ENCODE assay signal across 8 cellular contexts in the genomic region with DNA sequence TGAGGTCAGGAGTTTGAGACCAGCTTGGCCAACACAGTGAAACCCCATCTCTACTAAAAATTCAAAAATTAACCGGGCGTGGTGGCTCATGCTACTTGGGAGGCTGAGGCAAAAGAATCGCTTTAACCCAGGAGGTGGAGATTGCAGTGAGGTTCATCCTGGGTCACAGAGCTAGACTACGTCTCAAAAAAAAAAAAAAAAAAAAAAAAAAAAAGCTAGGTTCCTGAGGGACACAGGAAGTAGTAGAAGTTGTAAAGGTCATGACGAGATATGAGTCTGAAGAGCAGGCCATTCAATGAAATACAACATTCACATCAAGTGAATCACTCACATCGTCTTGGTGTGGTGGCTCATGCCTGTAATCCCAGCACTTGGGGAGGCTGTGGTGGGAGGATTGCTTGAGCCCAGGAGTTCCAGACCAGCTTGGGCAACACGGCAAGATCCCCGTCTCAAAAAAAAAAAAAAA. TPM values are rescaled to one million over a fixed set of nuclear protein-coding genes. Genes with fewer than 3 reads are reported as not detected.
DNase-seq lines count a peak whose midpoint lies in the region; ATAC-seq, FAIRE-seq and TF ChIP-seq lines count a peak whose summit lies in the region.
"Not testable (repeated sequence)": the region's sequence is repeated elsewhere in the genome, so short reads cannot be mapped to it uniquely, and the experiment has no call there.

No MANE protein-coding gene starts in this region.

- TF ChIP-seq POLR2A in GM12878 (IDR thresholded peaks at IDR 0.05; ENCODE audit: low read depth, low read length), result not testable (repeated sequence)

- intact Hi-C loops in GM12878 (cut with micrococcal nuclease; ENCODE audit: unreplicated experiment), result loop anchor here (2.0 kb wide), 1 partner anchor 30 kb away; a partner anchor contains a TSS
- intact Hi-C loops in mucosa of descending colon (cut with DNase I, micrococcal nuclease), result not testable (repeated sequence)

- H2AFZ ChIP-seq in GM12878 (ENCODE audit: control insufficient read depth, low read depth, low read length), result not testable (repeated sequence)

- H3K9me3 Mint-ChIP-seq in T-helper 2 cell treated with Interferon-gamma antibody and Interleukin-4, amounts not matched to agents 5 μg/mL and 100 μg/mL, for 36 hours, result not testable (repeated sequence)

- TF ChIP-seq CTCF in GM20000 (IDR thresholded peaks at IDR 0.05; ENCODE audit: extremely low read depth, missing control alignments); GM12878 (IDR thresholded peaks at IDR 0.05 in 2 of 3, conservative IDR thresholded peaks at IDR 0.05 in 1 of 3; ENCODE audit: control insufficient read depth in 2 of 3, extremely low read depth in 1 of 3, insufficient read depth in 1 of 3, low read depth in 3 of 3, low read length in 3 of 3); mucosa of descending colon (IDR thresholded peaks at IDR 0.05): not testable (repeated sequence)

- not testable (repeated sequence) for H3K36me3 ChIP-seq in GM12878 (ENCODE audit: control insufficient read depth in 2 of 2, insufficient read depth in 2 of 2, low read length in 1 of 2); mucosa of descending colon (ENCODE audit: low read depth)

- peaks cover 51% of the 10 kb centered on the region for H3K36me3 Mint-ChIP-seq in T-helper 2 cell treated with Interferon-gamma antibody and Interleukin-4, amounts not matched to agents 5 μg/mL and 100 μg/mL, for 36 hours (ENCODE audit: low read depth)

- 30% methylated on average over 7 of the region's 8 CpGs for whole genome bisulfite sequencing in GM12878 (ENCODE audit: insufficient coverage, insufficient replicate concordance, low lambda C conversion rate, missing lambda C conversion rate)

- RAD21 ChIA-PET in GM12878 (lab: Charles Lee; ENCODE audit: unreplicated experiment), result interaction anchor here (0.6 to 2.6 kb wide), 3 partner anchors 27 to 73 kb away, joined by 6 to 19 read pairs (median 8); a partner anchor contains a TSS

- TF ChIP-seq EP300 in GM12878 (IDR thresholded peaks at IDR 0.05; ENCODE audit: borderline replicate concordance in 1 of 2, control insufficient read depth in 1 of 2, low read depth in 2 of 2, low read length in 2 of 2), result not testable (repeated sequence)

- not testable (repeated sequence) for H4K20me1 ChIP-seq in GM12878 (ENCODE audit: control insufficient read depth, insufficient read depth)

- SMC1A ChIA-PET in GM12878 (lab: Charles Lee; ENCODE audit: uncharacterized antibody, unreplicated experiment), result interaction anchor here (0.6 to 3.2 kb wide), 7 partner anchors 15 to 513 kb away, joined by 3 to 19 read pairs (median 3); no protein-coding TSS in a partner anchor

- peak; percentile 11 for ATAC-seq in GM12878
- peak; percentile 74 for ATAC-seq in mucosa of descending colon

- not testable (repeated sequence) for H3K27ac ChIP-seq in GM12878 (ENCODE audit: control insufficient read depth, insufficient read depth)

- TF ChIP-seq RAD21 in GM12878 (IDR thresholded peaks at IDR 0.05; ENCODE audit: insufficient read depth, low read depth, low read length), result not testable (repeated sequence)

- in situ Hi-C loops in GM12878 (cut with MboI), result not testable (repeated sequence)

- peak overlapping the region; percentile 100 for H3K4me3 Mint-ChIP-seq in T-helper 2 cell treated with Interferon-gamma antibody and Interleukin-4, amounts not matched to agents 5 μg/mL and 100 μg/mL, for 36 hours

- BruUV-seq in GM12878 (replicated peaks; lab: Mats Ljungman, UMichigan), result not testable (repeated sequence)

- H3K4me1 ChIP-seq in GM12878 (ENCODE audit: control insufficient read depth, insufficient read depth, low read length), result not testable (repeated sequence)
- peaks cover 18% of the 10 kb centered on the region for H3K4me1 ChIP-seq in mucosa of descending colon (ENCODE audit: low read depth)

- not testable (repeated sequence) for H3K27me3 ChIP-seq in GM12878 (replicated peaks in 1 of 2; ENCODE audit: control insufficient read depth in 2 of 2, insufficient read depth in 2 of 2, low read length in 1 of 2)

- H3K4me3 ChIP-seq in GM12878, result peak overlapping the region; percentile 89
- not testable (repeated sequence) for H3K4me3 ChIP-seq in mucosa of descending colon

- peak overlapping the region; percentile 97 for H3K4me2 ChIP-seq in GM12878 (ENCODE audit: control insufficient read depth, insufficient read depth)

- peaks cover 60% of the 10 kb centered on the region for H3K79me2 ChIP-seq in GM12878 (ENCODE audit: control insufficient read depth, insufficient read depth, low read length)

- H3K4me1 Mint-ChIP-seq in T-helper 2 cell treated with Interferon-gamma antibody and Interleukin-4, amounts not matched to agents 5 μg/mL and 100 μg/mL, for 36 hours (ENCODE audit: low read depth), result peaks cover 48% of the 10 kb centered on the region

- peak overlapping the region; percentile 98 for H3K27ac Mint-ChIP-seq in T-helper 2 cell treated with Interferon-gamma antibody and Interleukin-4, amounts not matched to agents 5 μg/mL and 100 μg/mL, for 36 hours

- not testable (repeated sequence) for FAIRE-seq in GM12878 (lab: Jason Lieb, UNC)

- peak overlapping the region; percentile 79 for H3K9ac ChIP-seq in GM12878 (ENCODE audit: control insufficient read depth, insufficient read depth, low read length)

- not testable (repeated sequence) for H3K27me3 Mint-ChIP-seq in T-helper 2 cell treated with Interferon-gamma antibody and Interleukin-4, amounts not matched to agents 5 μg/mL and 100 μg/mL, for 36 hours (ENCODE audit: low read depth)

- DNase-seq in AML-193 (lab: John Stamatoyannopoulos, UW) (peak; percentile 14 to 23), GM20000 (ENCODE audit: low spot score) (peak; percentile 38), NCI-H146 (lab: John Stamatoyannopoulos, UW) (peak; percentile 26), foreskin melanocyte (peak; percentile 68), mucosa of descending colon (peak in 1 of 3 donors; percentile 23)
- DNase-seq in T-helper 2 cell treated with Interferon-gamma antibody and Interleukin-4, amounts not matched to agents 5 μg/mL and 100 μg/mL, for 36 hours (ENCODE audit: low spot score), result peak; percentile 32
- DNase-seq in GM12878 (ENCODE audit: low read depth, low spot score), result not testable (repeated sequence)
- peak; percentile 7 for DNase-seq in stimulated activated CD4-positive, alpha-beta T cell treated with anti-CD3 and anti-CD28 coated beads, Interleukin-4, amount 100 ng/mL, for 24 hours

- CTCF ChIA-PET in GM12878 (lab: Yijun Ruan, JAX), result interaction anchor here (1.2 to 1.6 kb wide), 4 partner anchors 31 to 519 kb away, joined by 3 to 7 read pairs (median 4); a partner anchor contains a TSS

- H3K9me3 ChIP-seq in GM12878 (replicated peaks; ENCODE audit: control insufficient read depth, insufficient read depth, low read length); mucosa of descending colon: not testable (repeated sequence)

- POLR2A ChIA-PET in GM12878 (lab: Charles Lee), result interaction anchor here (0.5 to 1.9 kb wide), 11 partner anchors 15 to 511 kb away, joined by 3 to 15 read pairs (median 3); a partner anchor contains a TSS

RNA-seq across cellular contexts. Expression of a gene that starts 1.1 kb away (rescaled TPM):
- total RNA-seq in GM12878 (2013; cell fraction: nucleolus; rRNA removed), result 186 and 191 TPM in 2 replicates
- total RNA-seq in GM12878 (2014; rRNA removed) (66.4 and 74.4 TPM in 2 replicates), GM12878 (2014; rRNA removed; fragmentation: Illumina TruSeq; extraction: Trizol) (102 and 105 TPM in 2 replicates), GM12878 (2021) (122 and 130 TPM in 2 replicates), mucosa of descending colon (10 to 100 TPM; 54.8 to 68.8 (median 63.9) TPM)
- 55.5 TPM for polyA plus RNA-seq in GM12878 (2011; ENCODE audit: low read depth)
- polyA plus RNA-seq in GM12878 (2011; rRNA removed) (94.6 and 140 TPM in 2 replicates), GM12878 (2014; fragmentation: Illumina TruSeq; extraction: Trizol) (168 and 192 TPM in 2 replicates), GM12878 (2014; fragmentation: Nextera tagmentation; extraction: Ambion mirVana) (100 to 1,000 TPM; 158 to 186 TPM), GM12878 (2014; rRNA removed) (61.6 and 68.7 TPM in 2 replicates), GM12878 (2016; fragmentation: Nextera tagmentation; extraction: Ambion mirVana) (100 to 1,000 TPM; 136 to 145 TPM)
- polyA plus RNA-seq in GM12878 (2011; cell fraction: cytosol; rRNA removed), result 39.7 and 46.5 TPM in 2 replicates
- 62.5 and 63.3 TPM in 2 replicates for polyA plus RNA-seq in GM12878 (2011; cell fraction: nucleus; rRNA removed)
- 77.8 and 86.8 TPM in 2 replicates for polyA plus RNA-seq in GM12878 (2012)
- polyA minus RNA-seq in GM12878 (2011; rRNA and poly(A)+ RNA removed), result 116 and 263 TPM in 2 replicates
- 48.1 and 65.0 TPM in 2 replicates for polyA minus RNA-seq in GM12878 (2011; cell fraction: cytosol; rRNA and poly(A)+ RNA removed)
- polyA minus RNA-seq in GM12878 (2011; cell fraction: nucleus; rRNA and poly(A)+ RNA removed), result 56.6 and 85.2 TPM in 2 replicates

RNA-seq across cellular contexts. Expression of a gene that starts 30.3 kb away (rescaled TPM):
- 92.7 and 97.6 TPM in 2 replicates for total RNA-seq in GM12878 (2013; cell fraction: nucleolus; rRNA removed)
- total RNA-seq in GM12878 (2014; rRNA removed) (109 and 120 TPM in 2 replicates), GM12878 (2014; rRNA removed; fragmentation: Illumina TruSeq; extraction: Trizol) (175 and 181 TPM in 2 replicates), GM12878 (2021) (248 and 251 TPM in 2 replicates), mucosa of descending colon (10 to 100 TPM; 31.3 to 60.8 (median 41.4) TPM)
- polyA plus RNA-seq in GM12878 (2011; ENCODE audit: low read depth), result 94.6 TPM
- polyA plus RNA-seq in GM12878 (2011; rRNA removed) (350 and 490 TPM in 2 replicates), GM12878 (2014; fragmentation: Illumina TruSeq; extraction: Trizol) (295 and 365 TPM in 2 replicates), GM12878 (2014; fragmentation: Nextera tagmentation; extraction: Ambion mirVana) (100 to 1,000 TPM; 224 to 251 TPM), GM12878 (2014; rRNA removed) (158 and 201 TPM in 2 replicates), GM12878 (2016; fragmentation: Nextera tagmentation; extraction: Ambion mirVana) (100 to 1,000 TPM; 314 to 315 TPM)
- 177 and 211 TPM in 2 replicates for polyA plus RNA-seq in GM12878 (2011; cell fraction: cytosol; rRNA removed)
- polyA plus RNA-seq in GM12878 (2011; cell fraction: nucleus; rRNA removed), result 114 and 132 TPM in 2 replicates
- 101 and 150 TPM in 2 replicates for polyA plus RNA-seq in GM12878 (2012)
- polyA minus RNA-seq in GM12878 (2011; rRNA and poly(A)+ RNA removed), result 127 and 145 TPM in 2 replicates
- 46.0 and 61.2 TPM in 2 replicates for polyA minus RNA-seq in GM12878 (2011; cell fraction: cytosol; rRNA and poly(A)+ RNA removed)
- polyA minus RNA-seq in GM12878 (2011; cell fraction: nucleus; rRNA and poly(A)+ RNA removed), result 47.6 and 73.3 TPM in 2 replicates

RNA-seq across cellular contexts. Expression of a gene that starts 30.9 kb away (rescaled TPM):
- total RNA-seq in GM12878 (2013; cell fraction: nucleolus; rRNA removed), result 23.5 and 24.9 TPM in 2 replicates
- total RNA-seq in GM12878 (2014; rRNA removed) (37.3 and 41.7 TPM in 2 replicates), GM12878 (2014; rRNA removed; fragmentation: Illumina TruSeq; extraction: Trizol) (39.0 and 40.9 TPM in 2 replicates), GM12878 (2021) (44.1 and 51.2 TPM in 2 replicates), mucosa of descending colon (1 to 10 TPM; 4.7 to 7.9 (median 7.5) TPM)
- polyA plus RNA-seq in GM12878 (2011; ENCODE audit: low read depth), result 13.3 TPM
- polyA plus RNA-seq in GM12878 (2011; rRNA removed) (31.4 and 41.0 TPM in 2 replicates), GM12878 (2014; fragmentation: Illumina TruSeq; extraction: Trizol) (38.7 and 39.9 TPM in 2 replicates), GM12878 (2014; fragmentation: Nextera tagmentation; extraction: Ambion mirVana) (10 to 100 TPM; 24.9 to 32.6 TPM), GM12878 (2014; rRNA removed) (27.0 and 27.3 TPM in 2 replicates), GM12878 (2016; fragmentation: Nextera tagmentation; extraction: Ambion mirVana) (10 to 100 TPM; 47.4 to 50.7 TPM)
- polyA plus RNA-seq in GM12878 (2011; cell fraction: cytosol; rRNA removed), result 9.4 and 11.5 TPM in 2 replicates
- 14.7 and 17.2 TPM in 2 replicates for polyA plus RNA-seq in GM12878 (2011; cell fraction: nucleus; rRNA removed)
- 15.8 and 19.5 TPM in 2 replicates for polyA plus RNA-seq in GM12878 (2012)
- 12.7 and 26.1 TPM in 2 replicates for polyA minus RNA-seq in GM12878 (2011; rRNA and poly(A)+ RNA removed)
- 12.6 and 13.1 TPM in 2 replicates for polyA minus RNA-seq in GM12878 (2011; cell fraction: cytosol; rRNA and poly(A)+ RNA removed)
- polyA minus RNA-seq in GM12878 (2011; cell fraction: nucleus; rRNA and poly(A)+ RNA removed), result 7.1 and 12.3 TPM in 2 replicates

RNA-seq across cellular contexts. Expression of a gene that starts 39.3 kb away (rescaled TPM):
- not detected in 2 replicates for total RNA-seq in GM12878 (2013; cell fraction: nucleolus; rRNA removed)
- total RNA-seq in GM12878 (2014; rRNA removed) (not detected in 2 replicates), GM12878 (2014; rRNA removed; fragmentation: Illumina TruSeq; extraction: Trizol) (not detected in 2 replicates), GM12878 (2021) (not detected in 2 replicates), mucosa of descending colon (under 1 TPM in 1 of 3 donors, not detected in 2; 0.28 TPM)
- polyA plus RNA-seq in GM12878 (2011; ENCODE audit: low read depth), result not detected
- polyA plus RNA-seq in GM12878 (2011; rRNA removed) (not detected in 2 replicates), GM12878 (2014; fragmentation: Illumina TruSeq; extraction: Trizol) (not detected in 2 replicates), GM12878 (2014; fragmentation: Nextera tagmentation; extraction: Ambion mirVana) (not detected), GM12878 (2014; rRNA removed) (not detected in 2 replicates), GM12878 (2016; fragmentation: Nextera tagmentation; extraction: Ambion mirVana) (not detected)
- polyA plus RNA-seq in GM12878 (2011; cell fraction: cytosol; rRNA removed), result 0.03 TPM in 1 of 2 replicates, not detected in the other
- polyA plus RNA-seq in GM12878 (2011; cell fraction: nucleus; rRNA removed), result not detected in 2 replicates
- polyA plus RNA-seq in GM12878 (2012), result not detected in 2 replicates
- polyA minus RNA-seq in GM12878 (2011; rRNA and poly(A)+ RNA removed), result 0.15 TPM in 1 of 2 replicates, not detected in the other
- not detected in 2 replicates for polyA minus RNA-seq in GM12878 (2011; cell fraction: cytosol; rRNA and poly(A)+ RNA removed)
- not detected in 2 replicates for polyA minus RNA-seq in GM12878 (2011; cell fraction: nucleus; rRNA and poly(A)+ RNA removed)
